8 cellular contexts compared by ENCODE assay signal in genomic region chr10:72087392-72087968, GRCh38. TPM values are rescaled to one million over a fixed set of nuclear protein-coding genes. Genes with fewer than 3 reads are reported as not detected.
DNase-seq lines count a peak whose midpoint lies in the region; ATAC-seq and TF ChIP-seq lines count a peak whose summit lies in the region.

No MANE protein-coding gene starts in this region.

- H3K27ac Mint-ChIP-seq in activated CD8-positive, alpha-beta T cell treated with anti-CD3 and anti-CD28 coated beads, Interleukin-2, amount 10 ng/mL, durations not matched to agents 7 days and 5 days, result peak overlapping the region; percentile 89
- H3K27ac Mint-ChIP-seq in glutamatergic neuron (ENCODE audit: unreplicated experiment), result peak overlapping the region; percentile 77

- peaks cover 45% of the 10 kb centered on the region for H3K36me3 Mint-ChIP-seq in activated CD8-positive, alpha-beta T cell treated with anti-CD3 and anti-CD28 coated beads, Interleukin-2, amount 10 ng/mL, durations not matched to agents 7 days and 5 days (ENCODE audit: low read depth)
- no peaks in the 10 kb centered on the region for H3K36me3 Mint-ChIP-seq in glutamatergic neuron (ENCODE audit: unreplicated experiment)

- intact Hi-C loops in posterior vena cava (cut with DNase I), result no loop called here

- no peaks in the 10 kb centered on the region for H3K36me3 ChIP-seq in MG63

- no peaks in the 10 kb centered on the region for H3K27me3 ChIP-seq in MG63

- H3K4me1 Mint-ChIP-seq in activated CD8-positive, alpha-beta T cell treated with anti-CD3 and anti-CD28 coated beads, Interleukin-2, amount 10 ng/mL, durations not matched to agents 7 days and 5 days (ENCODE audit: low read depth), result peaks cover 63% of the 10 kb centered on the region
- H3K4me1 Mint-ChIP-seq in glutamatergic neuron (ENCODE audit: low read depth, unreplicated experiment), result peaks cover 38% of the 10 kb centered on the region

- ATAC-seq in activated CD8-positive, alpha-beta T cell treated with anti-CD3 and anti-CD28 coated beads, Interleukin-2, amount 10 ng/mL, durations not matched to agents 7 days and 5 days, result peak; percentile 40

- DNase-seq in GM12865 (ENCODE audit: low read depth) (no peak), glutamatergic neuron (peak; percentile 41), retina (peak; percentile 59), NCI-H2029 (lab: John Stamatoyannopoulos, UW) (no peak), posterior vena cava (ENCODE audit: low spot score) (no peak), NOMO-1 treated with dmso at 0.1 percent for 144 hours (lab: John Stamatoyannopoulos, UW; ENCODE audit: unreplicated experiment) (no peak), MG63 (no peak)
- DNase-seq in activated CD8-positive, alpha-beta T cell treated with anti-CD3 and anti-CD28 coated beads, Interleukin-2, amount 10 ng/mL, durations not matched to agents 7 days and 5 days, result peak; percentile 55

- TF ChIP-seq CTCF in GM12865 (IDR thresholded peaks at IDR 0.05; ENCODE audit: insufficient read depth, low read depth, low read length, missing control alignments), result no peak
- no peak for TF ChIP-seq CTCF in glutamatergic neuron (IDR thresholded peaks at IDR 0.05; ENCODE audit: partially characterized antibody, unreplicated experiment)

- H3K9me3 Mint-ChIP-seq in activated CD8-positive, alpha-beta T cell treated with anti-CD3 and anti-CD28 coated beads, Interleukin-2, amount 10 ng/mL, durations not matched to agents 7 days and 5 days (ENCODE audit: insufficient read depth), result no peaks in the 10 kb centered on the region
- H3K9me3 Mint-ChIP-seq in glutamatergic neuron (ENCODE audit: unreplicated experiment), result peaks cover 36% of the 10 kb centered on the region

- POLR2A ChIA-PET in activated CD8-positive, alpha-beta T cell treated with anti-CD3 and anti-CD28 coated beads, Interleukin-2, amount 10 ng/mL, durations not matched to agents 7 days and 5 days (lab: Charles Lee), result interaction anchor here (0.8 to 3.5 kb wide), 16 partner anchors 8 to 263 kb away, joined by 3 to 51 read pairs (median 4); partner anchors contain the start of genes ANAPC16, ASCC1 and DDIT4

- no peaks in the 10 kb centered on the region for H3K9me3 ChIP-seq in MG63

- peak overlapping the region; percentile 97 for H3K4me3 Mint-ChIP-seq in activated CD8-positive, alpha-beta T cell treated with anti-CD3 and anti-CD28 coated beads, Interleukin-2, amount 10 ng/mL, durations not matched to agents 7 days and 5 days
- H3K4me3 Mint-ChIP-seq in glutamatergic neuron (ENCODE audit: unreplicated experiment), result peak overlapping the region; percentile 72

- CTCF ChIA-PET in activated CD8-positive, alpha-beta T cell treated with anti-CD3 and anti-CD28 coated beads, Interleukin-2, amount 10 ng/mL, durations not matched to agents 7 days and 5 days (lab: Charles Lee), result interaction anchor here (0.9 to 3.1 kb wide), 5 partner anchors 8 to 252 kb away, joined by 3 to 14 read pairs (median 4); no protein-coding TSS in a partner anchor

- no peaks in the 10 kb centered on the region for H3K27me3 Mint-ChIP-seq in activated CD8-positive, alpha-beta T cell treated with anti-CD3 and anti-CD28 coated beads, Interleukin-2, amount 10 ng/mL, durations not matched to agents 7 days and 5 days (ENCODE audit: low read depth)
- peaks cover 33% of the 10 kb centered on the region for H3K27me3 Mint-ChIP-seq in glutamatergic neuron (ENCODE audit: unreplicated experiment)

- H3K4me3 ChIP-seq in GM12865 (ENCODE audit: low read depth, low read length), result peak overlapping the region; percentile 46
- no peak overlapping the region for H3K4me3 ChIP-seq in MG63

RNA-seq across cellular contexts. Expression of gene SPOCK2, which starts 0.9 kb away (rescaled TPM):
- total RNA-seq in activated CD8-positive, alpha-beta T cell treated with anti-CD3 and anti-CD28 coated beads, Interleukin-2, amount 10 ng/mL, durations not matched to agents 7 days and 5 days, result 100 to 1,000 TPM; 261 to 268 TPM
- 362 TPM for total RNA-seq in glutamatergic neuron (ENCODE audit: unreplicated experiment)
- 1 to 10 TPM; 2.4 to 4.5 TPM for total RNA-seq in posterior vena cava
- not detected in 2 replicates for total RNA-seq in MG63 (2014; rRNA removed; shearing (Covaris generic); ENCODE audit: low replicate concordance)

Comparison
In these comparisons a context has a peak if more than half of its experiments do, and no peak if none do; other contexts are left out.
1. DNase-seq: peak in activated CD8-positive, alpha-beta T cell treated with anti-CD3 and anti-CD28 coated beads, Interleukin-2, amount 10 ng/mL, durations not matched to agents 7 days and 5 days (single experiment), glutamatergic neuron (single experiment) and retina (single experiment); none in GM12865 (single experiment), NCI-H2029 (single experiment), posterior vena cava (single experiment), NOMO-1 treated with dmso at 0.1 percent for 144 hours (single experiment) and MG63 (single experiment).
2. RNA of gene SPOCK2, which starts 0.9 kb away (total RNA-seq): 362 TPM in glutamatergic neuron (single experiment) and 261 to 268 TPM in activated CD8-positive, alpha-beta T cell treated with anti-CD3 and anti-CD28 coated beads, Interleukin-2, amount 10 ng/mL, durations not matched to agents 7 days and 5 days; 2.4 to 4.5 TPM in posterior vena cava and not detected in MG63; every median in the first group is over 10 times any median in the second.